15 cellular contexts compared by ENCODE assay signal in genomic region chr5:102946971-102947370, GRCh38.
"Had no signal": no experiment of that assay in that cellular context is flagged by ENCODE, and none has a peak within 500 bp of the region (broad histone marks: within the 10 kb centered on the region; RNA-seq: fewer than 3 reads in every experiment).

No MANE protein-coding gene starts in this region.

- H3K27ac Mint-ChIP-seq: endodermal cell; naive thymus-derived CD4-positive, alpha-beta T cell; nephron progenitor cell had no signal

- H3K27ac ChIP-seq: colonic mucosa had no signal

- H3K36me3 ChIP-seq: colonic mucosa had no signal

- H3K4me3 Mint-ChIP-seq: endodermal cell; naive thymus-derived CD4-positive, alpha-beta T cell; nephron progenitor cell had no signal

- H3K4me1 Mint-ChIP-seq: endodermal cell, nephron progenitor cell had no signal

- H3K27me3 Mint-ChIP-seq: naive thymus-derived CD4-positive, alpha-beta T cell had no signal

- H3K27me3 ChIP-seq: colonic mucosa had no signal

- H3K4me1 ChIP-seq: colonic mucosa had no signal

- H3K9me3 ChIP-seq: colonic mucosa had no signal

- ATAC-seq: left colon; naive thymus-derived CD4-positive, alpha-beta T cell had no signal

- DNase-seq: colonic mucosa; dermis blood vessel endothelial cell; effector CD4-positive, alpha-beta T cell; endodermal cell; kidney; left colon; mammary epithelial cell; naive thymus-derived CD4-positive, alpha-beta T cell; nephron progenitor cell; posterior cingulate gyrus; small intestine; stimulated activated CD4-positive, alpha-beta T cell treated with anti-CD3 and anti-CD28 coated beads, Interleukin-12 subunit alpha, Interleukin-12 subunit beta, amount 100 ng/mL, for 4 hours; stimulated activated CD4-positive, alpha-beta T cell treated with anti-CD3 and anti-CD28 coated beads, Interleukin-2, amount 100 ng/mL, for 48 hours; stimulated activated naive CD4-positive, alpha-beta T cell treated with Interleukin-2 at 50 U/mL for 16 hours; trophoblast cell had no signal

- H3K4me3 ChIP-seq: colonic mucosa had no signal

- H3K9me3 Mint-ChIP-seq: endodermal cell; naive thymus-derived CD4-positive, alpha-beta T cell; nephron progenitor cell had no signal
